Comparison of ENCODE assay signal across 27 cellular contexts in genomic region chrX:1610166-1610565, GRCh38. TPM values are rescaled to one million over a fixed set of nuclear protein-coding genes. Genes with fewer than 3 reads are reported as not detected.
A peak's percentile ranks its signal among the peaks of the same experiment; 100 is the strongest.
DNase-seq lines count a peak whose midpoint lies in the region; ATAC-seq and TF ChIP-seq lines count a peak whose summit lies in the region.
"Had no signal": no experiment of that assay in that cellular context is flagged by ENCODE, and none has a peak within 500 bp of the region (broad histone marks: within the 10 kb centered on the region; RNA-seq: fewer than 3 reads in every experiment).

No MANE protein-coding gene starts in this region.

- H3K4me1 ChIP-seq in mesodermal cell (ENCODE audit: control insufficient read depth, insufficient read depth, low read length, poor library complexity, severe bottlenecking) (no peaks in the 10 kb centered on the region), MM.1S (ENCODE audit: low read length) (no peaks in the 10 kb centered on the region)
- H3K4me1 ChIP-seq: left lung, neural progenitor cell, suprapubic skin, vagina had no signal

- no peaks in the 10 kb centered on the region for H3K79me2 ChIP-seq in MM.1S (ENCODE audit: low read length)

- H3F3A ChIP-seq in MM.1S (ENCODE audit: insufficient read depth, low read length) = no peaks in the 10 kb centered on the region

- H3K27me3 ChIP-seq in HL-60 (ENCODE audit: insufficient read depth, poor library complexity, severe bottlenecking) (no peaks in the 10 kb centered on the region), MM.1S (replicated peaks; ENCODE audit: insufficient read depth, low read length) (no peaks in the 10 kb centered on the region)
- H3K27me3 ChIP-seq: left lung, neural progenitor cell, suprapubic skin, vagina had no signal

- DNase-seq in HL-60 (ENCODE audit: low read depth in 1 of 2, low spot score in 1 of 2) (no peak), A172 (ENCODE audit: low spot score) (no peak), NCI-H526 treated with DMSO at 0.1 percent for 48 hours (lab: John Stamatoyannopoulos, UW) (no peak), coronary artery (ENCODE audit: low spot score) (no peak), MM.1S (no peak)
- DNase-seq: activated CD4-positive, alpha-beta T cell treated with anti-CD3 and anti-CD28 coated beads, Interleukin-2, amount 50 U/mL, for 4 hours; activated naive CD4-positive, alpha-beta T cell treated with anti-CD3 and anti-CD28 coated beads for 36 hours; anterior cingulate cortex; CD4-positive, alpha-beta memory T cell; cerebellar nuclear complex; DND-41; effector memory CD4-positive, alpha-beta T cell; head of caudate nucleus; NCI-H1436; NCI-H82; PC-9; T-helper 17 cell; WERI-Rb-1 had no signal

- H3K27ac ChIP-seq in HL-60 (replicated peaks) (peak overlapping the region; percentile 11; the same call in 1 of the 2 replicates), mesodermal cell (ENCODE audit: low read depth, low read length, severe bottlenecking) (peak overlapping the region; percentile 10), coronary artery (no peak overlapping the region), MM.1S (ENCODE audit: low read length) (no peak overlapping the region)
- H3K27ac ChIP-seq: left lung, neural progenitor cell, PC-9, suprapubic skin, vagina, WERI-Rb-1 had no signal

- H3K4me3 ChIP-seq in HL-60 (replicated peaks; ENCODE audit: insufficient read depth, low read length) (no peak overlapping the region), mesodermal cell (ENCODE audit: extremely low read depth, insufficient read depth, low read length, poor library complexity, severe bottlenecking) (no peak overlapping the region), coronary artery (no peak overlapping the region), MM.1S (ENCODE audit: low read length) (no peak overlapping the region)
- H3K4me3 ChIP-seq: left lung, neural progenitor cell, PC-9, suprapubic skin, vagina had no signal

- H3K9me3 ChIP-seq in mesodermal cell (ENCODE audit: control insufficient read depth, low read length) (no peaks in the 10 kb centered on the region), MM.1S (replicated peaks; ENCODE audit: insufficient read depth, low read length) (no peaks in the 10 kb centered on the region)
- H3K9me3 ChIP-seq: left lung, suprapubic skin, vagina had no signal

- no peaks in the 10 kb centered on the region for H3K9me2 ChIP-seq in MM.1S (replicated peaks; ENCODE audit: insufficient read depth, low read length)

- no peaks in the 10 kb centered on the region for H4K20me1 ChIP-seq in MM.1S (ENCODE audit: insufficient read depth, low read length)

- ATAC-seq in GM18861 (IDR thresholded peaks at IDR 0.05; ENCODE audit: unreplicated experiment) (peak; percentile 76), GM21423 (IDR thresholded peaks at IDR 0.05; ENCODE audit: unreplicated experiment) (peak; percentile 74)
- ATAC-seq: left lung, T-helper 17 cell had no signal

- H2AFZ ChIP-seq in MM.1S (ENCODE audit: low read length) = no peak overlapping the region
- H2AFZ ChIP-seq: neural progenitor cell, PC-9 had no signal

- no peaks in the 10 kb centered on the region for H3K36me3 ChIP-seq in mesodermal cell (ENCODE audit: control insufficient read depth, insufficient read depth, low read length)
- no peaks in the 10 kb centered on the region for H3K36me3 ChIP-seq in MM.1S (replicated peaks; ENCODE audit: insufficient read depth, low read length)
- H3K36me3 ChIP-seq: left lung, neural progenitor cell, suprapubic skin, vagina, WERI-Rb-1 had no signal

- H3K9ac ChIP-seq in MM.1S (ENCODE audit: low read length) = no peak overlapping the region
- H3K9ac ChIP-seq: neural progenitor cell had no signal

- TF ChIP-seq CTCF in HL-60 (IDR thresholded peaks at IDR 0.05; ENCODE audit: insufficient read depth, low read length) (no peak), coronary artery (IDR thresholded peaks at IDR 0.05) (no peak), MM.1S (IDR thresholded peaks at IDR 0.05; ENCODE audit: low read length) (no peak)

- H3K4me2 ChIP-seq in MM.1S (ENCODE audit: low read depth, low read length) = no peak overlapping the region
- H3K4me2 ChIP-seq: neural progenitor cell, PC-9 had no signal

- 87 to 89% methylated on average over 13 to 15 of the region's 15 CpGs for WGBS in mesodermal cell (ENCODE audit: insufficient coverage in 2 of 2), 2 experiments

RNA-seq across cellular contexts. Expression of gene ASMT, which starts 4.7 kb away (rescaled TPM):
- not detected for polyA plus RNA-seq in mesodermal cell (2013, experiment 1 of 2)
- polyA plus RNA-seq in mesodermal cell (2013, experiment 2 of 2) = not detected
- not detected in 2 replicates for total RNA-seq in A172 (2014; rRNA removed; shearing (Covaris generic))
- total RNA-seq: activated naive CD4-positive, alpha-beta T cell treated with anti-CD3 and anti-CD28 coated beads for 36 hours; CD4-positive, alpha-beta memory T cell; fibroblast of lung; left lung; PC-9; pulmonary artery endothelial cell; vagina had no signal
- polyA plus RNA-seq: fibroblast of lung had no signal

RNA-seq across cellular contexts. Expression of gene AKAP17A, which starts 18.8 kb away (rescaled TPM):
- polyA plus RNA-seq in mesodermal cell (2013, experiment 1 of 2) = 47.5 TPM
- 44.3 TPM for polyA plus RNA-seq in mesodermal cell (2013, experiment 2 of 2)
- 31.6 and 42.9 TPM in 2 replicates for total RNA-seq in A172 (2014; rRNA removed; shearing (Covaris generic))

Comparison
In these comparisons a context has a peak if more than half of its experiments do, and no peak if none do; other contexts are left out.
1. H3K27ac ChIP-seq: peak in HL-60 (single experiment) and mesodermal cell (single experiment); none in coronary artery (0 of 2) and MM.1S (single experiment).